In genomic region chr10:123139521-123140163, GRCh38 we compare ENCODE assay signal across 2 cellular contexts.
A peak's percentile ranks its signal among the peaks of the same experiment; 100 is the strongest.
TF ChIP-seq lines count a peak whose summit lies in the region.

No MANE protein-coding gene starts in this region.

TF ChIP-seq in HCT116, 20 proteins besides CTCF, POLR2A, EP300 and RAD21 (continued from another document):
- TF ChIP-seq, protein P1, sequence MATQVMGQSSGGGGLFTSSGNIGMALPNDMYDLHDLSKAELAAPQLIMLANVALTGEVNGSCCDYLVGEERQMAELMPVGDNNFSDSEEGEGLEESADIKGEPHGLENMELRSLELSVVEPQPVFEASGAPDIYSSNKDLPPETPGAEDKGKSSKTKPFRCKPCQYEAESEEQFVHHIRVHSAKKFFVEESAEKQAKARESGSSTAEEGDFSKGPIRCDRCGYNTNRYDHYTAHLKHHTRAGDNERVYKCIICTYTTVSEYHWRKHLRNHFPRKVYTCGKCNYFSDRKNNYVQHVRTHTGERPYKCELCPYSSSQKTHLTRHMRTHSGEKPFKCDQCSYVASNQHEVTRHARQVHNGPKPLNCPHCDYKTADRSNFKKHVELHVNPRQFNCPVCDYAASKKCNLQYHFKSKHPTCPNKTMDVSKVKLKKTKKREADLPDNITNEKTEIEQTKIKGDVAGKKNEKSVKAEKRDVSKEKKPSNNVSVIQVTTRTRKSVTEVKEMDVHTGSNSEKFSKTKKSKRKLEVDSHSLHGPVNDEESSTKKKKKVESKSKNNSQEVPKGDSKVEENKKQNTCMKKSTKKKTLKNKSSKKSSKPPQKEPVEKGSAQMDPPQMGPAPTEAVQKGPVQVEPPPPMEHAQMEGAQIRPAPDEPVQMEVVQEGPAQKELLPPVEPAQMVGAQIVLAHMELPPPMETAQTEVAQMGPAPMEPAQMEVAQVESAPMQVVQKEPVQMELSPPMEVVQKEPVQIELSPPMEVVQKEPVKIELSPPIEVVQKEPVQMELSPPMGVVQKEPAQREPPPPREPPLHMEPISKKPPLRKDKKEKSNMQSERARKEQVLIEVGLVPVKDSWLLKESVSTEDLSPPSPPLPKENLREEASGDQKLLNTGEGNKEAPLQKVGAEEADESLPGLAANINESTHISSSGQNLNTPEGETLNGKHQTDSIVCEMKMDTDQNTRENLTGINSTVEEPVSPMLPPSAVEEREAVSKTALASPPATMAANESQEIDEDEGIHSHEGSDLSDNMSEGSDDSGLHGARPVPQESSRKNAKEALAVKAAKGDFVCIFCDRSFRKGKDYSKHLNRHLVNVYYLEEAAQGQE (IDR thresholded peaks at IDR 0.05; ENCODE audit: low read depth) = no peak
- TF ChIP-seq CBX3 (IDR thresholded peaks at IDR 0.05; ENCODE audit: low read depth) (no peak), ELF1 (IDR thresholded peaks at IDR 0.05; ENCODE audit: borderline replicate concordance, low read depth) (no peak), SIN3A (IDR thresholded peaks at IDR 0.05; ENCODE audit: low read depth) (no peak), ZFX (IDR thresholded peaks at IDR 0.05) (no peak), YY1 (IDR thresholded peaks at IDR 0.05; ENCODE audit: extremely low read depth, insufficient replicate concordance, low read depth, low read length) (no peak), TCF7L2 (IDR thresholded peaks at IDR 0.05; ENCODE audit: borderline replicate concordance, extremely low read depth, insufficient read depth, insufficient read length) (no peak), POLR2AphosphoS5 (IDR thresholded peaks at IDR 0.05; ENCODE audit: low read depth, low read length) (no peak), JUND (IDR thresholded peaks at IDR 0.05) (no peak), CEBPB (IDR thresholded peaks at IDR 0.05; ENCODE audit: low read depth) (no peak), ATF3 (IDR thresholded peaks at IDR 0.05) (no peak), EGR1 (IDR thresholded peaks at IDR 0.05; ENCODE audit: low read depth) (no peak)
- TF ChIP-seq, protein P2, sequence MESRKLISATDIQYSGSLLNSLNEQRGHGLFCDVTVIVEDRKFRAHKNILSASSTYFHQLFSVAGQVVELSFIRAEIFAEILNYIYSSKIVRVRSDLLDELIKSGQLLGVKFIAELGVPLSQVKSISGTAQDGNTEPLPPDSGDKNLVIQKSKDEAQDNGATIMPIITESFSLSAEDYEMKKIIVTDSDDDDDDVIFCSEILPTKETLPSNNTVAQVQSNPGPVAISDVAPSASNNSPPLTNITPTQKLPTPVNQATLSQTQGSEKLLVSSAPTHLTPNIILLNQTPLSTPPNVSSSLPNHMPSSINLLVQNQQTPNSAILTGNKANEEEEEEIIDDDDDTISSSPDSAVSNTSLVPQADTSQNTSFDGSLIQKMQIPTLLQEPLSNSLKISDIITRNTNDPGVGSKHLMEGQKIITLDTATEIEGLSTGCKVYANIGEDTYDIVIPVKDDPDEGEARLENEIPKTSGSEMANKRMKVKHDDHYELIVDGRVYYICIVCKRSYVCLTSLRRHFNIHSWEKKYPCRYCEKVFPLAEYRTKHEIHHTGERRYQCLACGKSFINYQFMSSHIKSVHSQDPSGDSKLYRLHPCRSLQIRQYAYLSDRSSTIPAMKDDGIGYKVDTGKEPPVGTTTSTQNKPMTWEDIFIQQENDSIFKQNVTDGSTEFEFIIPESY (IDR thresholded peaks at IDR 0.05; ENCODE audit: extremely low read depth, insufficient replicate concordance, low read length) = no peak
TF ChIP-seq in HCT116: peak in this region for 0.

TF ChIP-seq in liver, 16 proteins besides CTCF, POLR2A, EP300 and RAD21:
- TF ChIP-seq, protein P1 (IDR thresholded peaks at IDR 0.05) = peak; percentile 21
- no peak for TF ChIP-seq JUND (IDR thresholded peaks at IDR 0.05)
- peak in 1 of 2 donors; percentile 20 for TF ChIP-seq RXRA (IDR thresholded peaks at IDR 0.05)
- peak in 1 of 2 donors; percentile 72 for TF ChIP-seq GABPA (IDR thresholded peaks at IDR 0.05 in 1 of 2, conservative IDR thresholded peaks at IDR 0.05 in 1 of 2)
- peak; percentile 43 to 48 for TF ChIP-seq HNF4A (conservative IDR thresholded peaks at IDR 0.05)
- TF ChIP-seq, protein P2 (IDR thresholded peaks at IDR 0.05) = no peak
- no peak for TF ChIP-seq NR2F2 (IDR thresholded peaks at IDR 0.05)
TF ChIP-seq in liver: peak in this region for 4.
